In genomic region chr7:139782932-139783331, GRCh38 we compare ENCODE assay signal across 27 cellular contexts.
"Had no signal": no experiment of that assay in that cellular context is flagged by ENCODE, and none has a peak within 500 bp of the region (broad histone marks: within the 10 kb centered on the region; RNA-seq: fewer than 3 reads in every experiment).

No MANE protein-coding gene starts in this region.

- H3K36me3 ChIP-seq: ascending aorta, breast epithelium, esophagus squamous epithelium, left ventricle myocardium inferior, neutrophil, right lobe of liver, transverse colon, uterus had no signal

- H3K27ac Mint-ChIP-seq: activated naive CD4-positive, alpha-beta T cell treated with anti-CD3 and anti-CD28 coated beads, Interleukin-2, amount 10 ng/mL, durations not matched to agents 7 days and 5 days; activated naive CD8-positive, alpha-beta T cell treated with anti-CD3 and anti-CD28 coated beads, Interleukin-2, amount 10 ng/mL, durations not matched to agents 7 days and 5 days; activated T-helper 1 cell treated with anti-CD3 and anti-CD28 coated beads, Interleukin-12 subunit alpha, Interleukin-12 subunit beta, Interleukin-2, Interleukin-4 antibody, amounts not matched to agents 30 ng/mL and 10 ng/mL and 1 ng/mL, durations not matched to agents 14 hours and 24 hours and 36 hours; dendritic cell treated with granulocyte-macrophage colony-stimulating factor and Interleukin-4, amounts not matched to agents 40 ng/mL and 50 ng/mL, for 4 days; natural killer cell treated with Interleukin-12 subunit alpha and Interleukin-12 subunit beta and Interleukin-15 and Interleukin-18, amount 100 ng/mL, for 72 hours had no signal

- H3K9me3 Mint-ChIP-seq: activated naive CD4-positive, alpha-beta T cell treated with anti-CD3 and anti-CD28 coated beads, Interleukin-2, amount 10 ng/mL, durations not matched to agents 7 days and 5 days; activated naive CD8-positive, alpha-beta T cell treated with anti-CD3 and anti-CD28 coated beads, Interleukin-2, amount 10 ng/mL, durations not matched to agents 7 days and 5 days; activated T-helper 1 cell treated with anti-CD3 and anti-CD28 coated beads, Interleukin-12 subunit alpha, Interleukin-12 subunit beta, Interleukin-2, Interleukin-4 antibody, amounts not matched to agents 30 ng/mL and 10 ng/mL and 1 ng/mL, durations not matched to agents 14 hours and 24 hours and 36 hours; dendritic cell treated with granulocyte-macrophage colony-stimulating factor and Interleukin-4, amounts not matched to agents 40 ng/mL and 50 ng/mL, for 4 days; natural killer cell treated with Interleukin-12 subunit alpha and Interleukin-12 subunit beta and Interleukin-15 and Interleukin-18, amount 100 ng/mL, for 72 hours had no signal

- H3K27ac ChIP-seq: ascending aorta, breast epithelium, left ventricle myocardium inferior, neutrophil, right lobe of liver, testis, transverse colon, uterus had no signal

- DNase-seq: activated CD4-positive, alpha-beta T cell treated with anti-CD3 and anti-CD28 coated beads for 4 hours; activated CD4-positive, alpha-beta T cell treated with anti-CD3 and anti-CD28 coated beads, Interleukin-2, amount 50 U/mL, for 4 hours; activated CD4-positive, CD25-positive, alpha-beta regulatory T cell; activated CD8-positive, alpha-beta memory T cell treated with anti-CD3 and anti-CD28 coated beads, Interleukin-2, amount 50 U/mL, for 4 hours; activated gamma-delta T cell; activated naive CD4-positive, alpha-beta T cell treated with anti-CD3 and anti-CD28 coated beads, Interleukin-2, amount 10 ng/mL, durations not matched to agents 7 days and 5 days; activated naive CD8-positive, alpha-beta T cell treated with anti-CD3 and anti-CD28 coated beads, Interleukin-2, amount 10 ng/mL, durations not matched to agents 7 days and 5 days; activated T-cell treated with anti-CD3 and anti-CD28 coated beads, Interleukin-2, amount 50 U/mL, for 1 hour; central memory CD4-positive, alpha-beta T cell; effector CD4-positive, alpha-beta T cell; esophagus squamous epithelium; left ventricle myocardium inferior; mucosa of descending colon; right lobe of liver; stimulated activated CD4-positive, alpha-beta T cell treated with anti-CD3 and anti-CD28 coated beads, Interleukin-4, amount 100 ng/mL, for 1 hour; stimulated activated naive CD8-positive, alpha-beta T cell treated with anti-CD3 and anti-CD28 coated beads, Interleukin-15, Interleukin-2, amounts not matched to agents 100 U/mL and 50 U/mL, for 24 hours; T-helper 9 cell; testis; transverse colon; uterus had no signal

- H3K4me3 Mint-ChIP-seq: activated naive CD4-positive, alpha-beta T cell treated with anti-CD3 and anti-CD28 coated beads, Interleukin-2, amount 10 ng/mL, durations not matched to agents 7 days and 5 days; activated naive CD8-positive, alpha-beta T cell treated with anti-CD3 and anti-CD28 coated beads, Interleukin-2, amount 10 ng/mL, durations not matched to agents 7 days and 5 days; activated T-helper 1 cell treated with anti-CD3 and anti-CD28 coated beads, Interleukin-12 subunit alpha, Interleukin-12 subunit beta, Interleukin-2, Interleukin-4 antibody, amounts not matched to agents 30 ng/mL and 10 ng/mL and 1 ng/mL, durations not matched to agents 14 hours and 24 hours and 36 hours; dendritic cell treated with granulocyte-macrophage colony-stimulating factor and Interleukin-4, amounts not matched to agents 40 ng/mL and 50 ng/mL, for 4 days; natural killer cell treated with Interleukin-12 subunit alpha and Interleukin-12 subunit beta and Interleukin-15 and Interleukin-18, amount 100 ng/mL, for 72 hours had no signal

- ATAC-seq: mucosa of descending colon; natural killer cell treated with Interleukin-12 subunit alpha and Interleukin-12 subunit beta and Interleukin-15 and Interleukin-18, amount 100 ng/mL, for 72 hours had no signal

- H3K27me3 ChIP-seq: ascending aorta, breast epithelium, esophagus squamous epithelium, right lobe of liver, testis, uterus had no signal

- H3K27me3 Mint-ChIP-seq: natural killer cell treated with Interleukin-12 subunit alpha and Interleukin-12 subunit beta and Interleukin-15 and Interleukin-18, amount 100 ng/mL, for 72 hours had no signal

- H3K4me1 ChIP-seq: breast epithelium, testis, uterus had no signal

- H3K4me3 ChIP-seq: ascending aorta, breast epithelium, esophagus squamous epithelium, left ventricle myocardium inferior, lung, mucosa of descending colon, right lobe of liver, testis, transverse colon, uterus had no signal

- H3K9me3 ChIP-seq: ascending aorta, breast epithelium, esophagus squamous epithelium, left ventricle myocardium inferior, mucosa of descending colon, neutrophil, right lobe of liver, testis, transverse colon, uterus had no signal

- H3K36me3 Mint-ChIP-seq: activated naive CD4-positive, alpha-beta T cell treated with anti-CD3 and anti-CD28 coated beads, Interleukin-2, amount 10 ng/mL, durations not matched to agents 7 days and 5 days; activated naive CD8-positive, alpha-beta T cell treated with anti-CD3 and anti-CD28 coated beads, Interleukin-2, amount 10 ng/mL, durations not matched to agents 7 days and 5 days had no signal
